8 cellular contexts compared by ENCODE assay signal in the genomic region with DNA sequence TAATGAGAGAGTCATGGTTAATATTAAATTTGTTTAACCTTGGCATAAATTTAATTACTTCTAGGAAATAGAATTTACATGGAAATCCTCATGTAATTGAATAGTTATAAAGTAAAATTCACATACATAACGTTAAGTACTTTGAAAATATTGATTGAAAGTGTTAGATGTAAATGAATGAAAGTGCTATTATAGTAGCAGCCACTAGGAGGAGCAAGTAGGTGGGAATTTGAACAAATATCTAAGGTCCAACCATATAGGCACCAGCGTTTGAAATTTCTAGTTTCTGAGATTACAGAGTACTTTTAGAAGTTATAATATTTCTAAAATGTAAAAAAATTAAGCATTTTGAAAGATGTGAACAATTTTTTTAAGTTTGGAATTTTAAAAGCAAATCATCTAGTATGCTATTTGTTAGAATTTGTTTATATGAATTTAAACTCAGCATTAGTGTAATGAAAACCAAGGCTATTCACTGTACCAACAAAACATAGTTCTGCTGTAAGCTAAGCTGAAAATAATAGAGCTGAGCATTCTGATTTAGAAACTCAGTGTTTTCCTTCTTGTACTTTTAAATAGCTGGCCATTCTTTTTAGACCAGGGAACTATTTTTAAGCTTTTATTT. TPM values are rescaled to one million over a fixed set of nuclear protein-coding genes. Genes with fewer than 3 reads are reported as not detected.
DNase-seq lines count a peak whose midpoint lies in the region; ATAC-seq, FAIRE-seq and TF ChIP-seq lines count a peak whose summit lies in the region.

No MANE protein-coding gene starts in this region.

- BruUV-seq in K562 (replicated peaks; lab: Mats Ljungman, UMichigan): no TSS peak

- WGBS in K562 (ENCODE audit: insufficient coverage, low coverage, missing lambda C conversion rate): 0% methylated on average over 2 of the region's 2 CpGs
- WGBS in thyroid gland, 2 donors: 1 to 3% methylated on average over 2 of the region's 2 CpGs

- H2AFZ ChIP-seq in K562 (ENCODE audit: low read depth, low read length) (no peak overlapping the region), keratinocyte (ENCODE audit: control insufficient read depth, low read length) (no peak overlapping the region)

- CTCF ChIA-PET in K562 (lab: Yijun Ruan, JAX; ENCODE audit: low intra/inter-chr PET ratio): interaction anchor here (0.7 kb wide), 1 partner anchor 995 kb away, joined by 3 read pairs; no protein-coding TSS in a partner anchor

- no peak overlapping the region for H3K9ac ChIP-seq in K562 (ENCODE audit: insufficient read depth in 1 of 2, low read depth in 2 of 2, low read length in 2 of 2)
- H3K9ac ChIP-seq in keratinocyte (ENCODE audit: control insufficient read depth, extremely low read depth, insufficient read depth, low read length): no peak overlapping the region

- no peaks in the 10 kb centered on the region for H3K9me1 ChIP-seq in K562 (ENCODE audit: control insufficient read depth, insufficient read depth, low read length)
- H3K9me1 ChIP-seq in keratinocyte (ENCODE audit: control insufficient read depth, extremely low read depth, insufficient read depth, low read length): no peaks in the 10 kb centered on the region

- DNase-seq in COLO829 (ENCODE audit: low spot score) (peak; percentile 28), GM19239 (ENCODE audit: insufficient read length, low spot score) (no peak), NCI-H524 (lab: John Stamatoyannopoulos, UW) (peak; percentile 14 to 64), K562 (ENCODE audit: extremely low read depth in 1 of 4, low spot score in 3 of 4) (peak; percentile 27 to 63 (median 38)), keratinocyte (ENCODE audit: low read depth, low spot score) (no peak), thyroid gland (no peak), H7 (no peak)

- TF ChIP-seq POLR2A in K562 (conservative IDR thresholded peaks at IDR 0.05): no peak
- no peak for TF ChIP-seq POLR2A in thyroid gland (IDR thresholded peaks at IDR 0.05)

- H3K4me2 ChIP-seq in K562 (ENCODE audit: insufficient read depth, low read length) (no peak overlapping the region), keratinocyte (ENCODE audit: control insufficient read depth, extremely low read depth, insufficient read depth, low read depth, low read length) (no peak overlapping the region)

- H3K27me3 ChIP-seq in K562 (ENCODE audit: control insufficient read depth in 2 of 2, insufficient read depth in 2 of 2, low read length in 2 of 2) (no peaks in the 10 kb centered on the region), keratinocyte (ENCODE audit: control insufficient read depth, extremely low read depth, insufficient read depth, low read length) (no peaks in the 10 kb centered on the region), thyroid gland (no peaks in the 10 kb centered on the region), H7 (ENCODE audit: control insufficient read depth, insufficient read depth, low read length) (no peaks in the 10 kb centered on the region)

- in situ Hi-C loops in K562 (cut with MboI): no loop called here

- H3K9me3 ChIP-seq in K562 (replicated peaks; ENCODE audit: control insufficient read depth, insufficient read depth, low read depth, low read length): no peaks in the 10 kb centered on the region
- H3K9me3 ChIP-seq in keratinocyte (ENCODE audit: control insufficient read depth, low read depth, low read length): no peaks in the 10 kb centered on the region
- H3K9me3 ChIP-seq in thyroid gland: no peaks in the 10 kb centered on the region

- H3K4me1 ChIP-seq in K562 (replicated peaks in 1 of 2; ENCODE audit: control insufficient read depth in 2 of 2, insufficient read depth in 2 of 2, low read length in 2 of 2) (no peaks in the 10 kb centered on the region; a peak in 1 of 5 replicates), keratinocyte (ENCODE audit: control insufficient read depth, extremely low read depth, insufficient read depth, low read length) (peaks cover 15% of the 10 kb centered on the region), thyroid gland (peaks cover 51 to 64% of the 10 kb centered on the region in 2 donors)

- H3K79me2 ChIP-seq in K562 (ENCODE audit: control insufficient read depth, insufficient read depth, low read length) (peaks cover 63% of the 10 kb centered on the region), keratinocyte (ENCODE audit: control insufficient read depth, insufficient read depth, low read length) (peaks cover 47% of the 10 kb centered on the region)

- peaks cover 3% of the 10 kb centered on the region; the same call in 1 of the 2 replicates for H4K20me1 ChIP-seq in K562 (replicated peaks; ENCODE audit: control insufficient read depth, insufficient read depth, low read length)
- H4K20me1 ChIP-seq in keratinocyte (ENCODE audit: control insufficient read depth, extremely low read depth, insufficient read depth, low read length): peaks cover 4% of the 10 kb centered on the region

- dilution Hi-C loops in keratinocyte (cut with MboI; ENCODE audit: extremely low pct_ligation_motif_present, low sequenced_read_pairs): no loop called here

- TF ChIP-seq CTCF in K562 (IDR thresholded peaks at IDR 0.05 in 2 of 3, conservative IDR thresholded peaks at IDR 0.05 in 1 of 3; ENCODE audit: insufficient read depth in 2 of 3, low read depth in 1 of 3, low read length in 3 of 3) (peak; percentile 48 to 81 (median 51); a peak in 4 of 6 replicates), keratinocyte (optimal IDR thresholded peaks at IDR 0.05 in 1 of 3, IDR thresholded peaks at IDR 0.05 in 1 of 3, conservative IDR thresholded peaks at IDR 0.05 in 1 of 3; ENCODE audit: extremely low read depth in 1 of 3, insufficient read depth in 2 of 3, low read length in 3 of 3) (peak in 2 of 3 experiments; percentile 54 to 62), thyroid gland (IDR thresholded peaks at IDR 0.05) (peak in 5 of 6 experiments; percentile 50 to 77 (median 66))

- TF ChIP-seq EP300 in K562 (IDR thresholded peaks at IDR 0.05; ENCODE audit: low read length): no peak

- H3K27ac ChIP-seq in K562 (ENCODE audit: extremely low read depth, low read depth, low read length): no peak overlapping the region
- no peak overlapping the region for H3K27ac ChIP-seq in keratinocyte (ENCODE audit: control insufficient read depth, insufficient read depth, low read length)
- peak overlapping the region in 1 of 3 donors; percentile 5 for H3K27ac ChIP-seq in thyroid gland

- FAIRE-seq in GM19239 (lab: Jason Lieb, UNC) (peak; percentile 83), K562 (lab: Jason Lieb, UNC) (no peak), keratinocyte (lab: Jason Lieb, UNC) (no peak)

- POLR2A ChIA-PET in K562 (lab: Yijun Ruan, JAX): no interaction called here

- ATAC-seq in HG03439 (IDR thresholded peaks at IDR 0.05; ENCODE audit: unreplicated experiment) (peak; percentile 79), K562 (peak; percentile 70)

- H3K4me3 ChIP-seq in K562 (no peak overlapping the region), keratinocyte (ENCODE audit: control insufficient read depth in 2 of 3, extremely low read depth in 1 of 3, insufficient read depth in 2 of 3, low read depth in 1 of 3, low read length in 3 of 3) (no peak overlapping the region), thyroid gland (replicated peaks in 1 of 3) (no peak overlapping the region), H7 (ENCODE audit: insufficient read depth, low read depth, low read length) (no peak overlapping the region)

- TF ChIP-seq RAD21 in K562 (CRISPR knock-in tag; conservative IDR thresholded peaks at IDR 0.05 in 1 of 2, IDR thresholded peaks at IDR 0.05 in 1 of 2): peak; percentile 63 to 66

- intact Hi-C loops in K562 (cut with micrococcal nuclease): loop anchor here (5.0 to 10.0 kb wide), 2 partner anchors 154 to 212 kb away; no protein-coding TSS in a partner anchor
- intact Hi-C loops in thyroid gland (cut with DNase I): no loop called here

- H3K36me3 ChIP-seq in K562 (ENCODE audit: control insufficient read depth, insufficient read depth, low read length): no peaks in the 10 kb centered on the region
- H3K36me3 ChIP-seq in keratinocyte (ENCODE audit: control insufficient read depth in 2 of 2, extremely low read depth in 1 of 2, insufficient read depth in 2 of 2, low read length in 2 of 2): no peaks in the 10 kb centered on the region
- H3K36me3 ChIP-seq in thyroid gland: no peaks in the 10 kb centered on the region
- H3K36me3 ChIP-seq in H7 (replicated peaks; ENCODE audit: control insufficient read depth, insufficient read depth, low read length): no peaks in the 10 kb centered on the region

TF ChIP-seq in K562, 482 proteins besides CTCF, POLR2A, EP300 and RAD21 (continues in another document):
- no peak for TF ChIP-seq SRSF7 (optimal IDR thresholded peaks at IDR 0.05; ENCODE audit: low read depth, low read length)
- 0 out of 2 replicates have a peak, but pooled peaks have one; percentile 19 for TF ChIP-seq SMAD3 (CRISPR knock-in tag; conservative IDR thresholded peaks at IDR 0.05)

RNA-seq across cellular contexts. Expression of gene B3GALT2, which starts 3.3 kb away (rescaled TPM):
- total RNA-seq in K562 (2011; cell fraction: chromatin; rRNA removed; ENCODE audit: low replicate concordance): 0.12 TPM in 1 of 2 replicates, not detected in the other
- total RNA-seq in K562 (2011; cell fraction: nucleolus; rRNA removed): not detected in 2 replicates
- total RNA-seq in K562 (2011; cell fraction: nucleoplasm; rRNA removed): not detected in 2 replicates
- total RNA-seq in K562 (2014; rRNA removed) (not detected in 2 replicates), K562 (2014; rRNA removed; fragmentation: Illumina TruSeq; extraction: Trizol) (not detected in 2 replicates), K562 (2015; rRNA removed; fragmentation: Illumina TruSeq; extraction: Trizol) (not detected in 2 replicates), K562 (2021) (0.07 TPM in 1 of 2 replicates, not detected in the other), thyroid gland (1 to 10 TPM in 3 of 4 donors, under 1 TPM in 1; 0.67 to 1.7 (median 1.6) TPM)
- polyA plus RNA-seq in K562 (2011; rRNA removed) (not detected in 2 replicates), K562 (2014; fragmentation: Illumina TruSeq; extraction: Trizol) (not detected in 2 replicates), K562 (2014; fragmentation: Nextera tagmentation; extraction: Ambion mirVana) (under 1 TPM in 1 of 2 experiments, not detected in 1; 0.03 TPM), K562 (2014; rRNA removed) (not detected in 2 replicates), keratinocyte (not detected in 3 replicates)
- not detected in 2 replicates for polyA plus RNA-seq in K562 (2011; cell fraction: cytosol; rRNA removed)
- not detected in 2 replicates for polyA plus RNA-seq in K562 (2011; cell fraction: nucleus; rRNA removed)
- polyA plus RNA-seq in K562 (2012): 0.03 and 0.05 TPM in 2 replicates
- not detected in 2 replicates for polyA minus RNA-seq in K562 (2011; rRNA and poly(A)+ RNA removed)
- not detected in 2 replicates for polyA minus RNA-seq in K562 (2011; cell fraction: cytosol; rRNA and poly(A)+ RNA removed)
- not detected in 2 replicates for polyA minus RNA-seq in K562 (2011; cell fraction: nucleus; rRNA and poly(A)+ RNA removed)
- polyA plus RNA-seq in keratinocyte (2011; ENCODE audit: low read depth): not detected
- not detected in 2 replicates for polyA plus RNA-seq in keratinocyte (2011; cell fraction: cytosol; rRNA removed)
- polyA plus RNA-seq in keratinocyte (2011; cell fraction: nucleus; rRNA removed): not detected in 2 replicates
- polyA plus RNA-seq in keratinocyte (2012; ENCODE audit: low replicate concordance): 0.14 TPM in 1 of 2 replicates, not detected in the other
- polyA minus RNA-seq in keratinocyte: not detected in 3 replicates
- not detected for polyA minus RNA-seq in keratinocyte (2011; cell fraction: cytosol; rRNA and poly(A)+ RNA removed)
- polyA minus RNA-seq in keratinocyte (2011; cell fraction: nucleus; rRNA and poly(A)+ RNA removed): not detected in 2 replicates
- not detected in 2 replicates for total RNA-seq in H7 (2014; rRNA removed; shearing (Covaris generic))

Comparison
In these comparisons a context has a peak if more than half of its experiments do, and no peak if none do; other contexts are left out.
1. DNase-seq: peak in COLO829 (single experiment), NCI-H524 (2 of 2) and K562 (4 of 4); none in GM19239 (single experiment), keratinocyte (single experiment), thyroid gland (0 of 2) and H7 (single experiment).
2. Peak in every context shown above with its lines, with median percentiles within 50 percentile points of each other: CTCF ChIP-seq.